ENCODE assay signal across 28 cellular contexts in genomic region chrX:52867610-52868348, GRCh38. TPM values are rescaled to one million over a fixed set of nuclear protein-coding genes. Genes with fewer than 3 reads are reported as not detected.
DNase-seq lines count a peak whose midpoint lies in the region; ATAC-seq, FAIRE-seq and TF ChIP-seq lines count a peak whose summit lies in the region.
"Had no signal": no experiment of that assay in that cellular context is flagged by ENCODE, and none has a peak within 500 bp of the region (broad histone marks: within the 10 kb centered on the region; RNA-seq: fewer than 3 reads in every experiment).

Gene XAGE3, minus strand, starts transcription at chrX:52868083. Its CDS starts 950 bp downstream, at chrX:52867133.

- in situ Hi-C loops in K562 (cut with MboI), result no loop called here

- intact Hi-C loops in K562 (cut with micrococcal nuclease) (no loop called here), testis (cut with DNase I; ENCODE audit: low total_unique reads) (no loop called here)

- no peak within 1 kb of the TSS for H3K4me2 ChIP-seq in K562 (ENCODE audit: insufficient read depth, low read length)
- H3K4me2 ChIP-seq: BLaER1 had no signal

- H3K27me3 ChIP-seq in K562 (ENCODE audit: control insufficient read depth in 2 of 2, insufficient read depth in 2 of 2, low read length in 2 of 2), result peaks cover 0 to 7% of the 10 kb centered on the region in 2 experiments; a peak in 2 of 5 replicates
- peaks cover 5% of the 10 kb centered on the region for H3K27me3 ChIP-seq in lung (ENCODE audit: control insufficient read depth, insufficient read depth)
- no peaks in the 10 kb centered on the region for H3K27me3 ChIP-seq in testis
- H3K27me3 ChIP-seq in small intestine (ENCODE audit: control insufficient read depth in 2 of 2, insufficient read depth in 2 of 2, low read length in 2 of 2), result no peaks in the 10 kb centered on the region
- H3K27me3 ChIP-seq: BE2C had no signal

- FAIRE-seq in K562 (lab: Jason Lieb, UNC), result no peak
- FAIRE-seq in small intestine (lab: Jason Lieb, UNC), result no peak
- FAIRE-seq: A204.1, D721Med, GM12891, GM19239 had no signal

- TF ChIP-seq POLR2A in K562 (conservative IDR thresholded peaks at IDR 0.05) (no peak), testis (IDR thresholded peaks at IDR 0.05) (no peak)

- no peak within 1 kb of the TSS for H2AFZ ChIP-seq in K562 (ENCODE audit: low read depth, low read length)

- TF ChIP-seq EP300 in K562 (IDR thresholded peaks at IDR 0.05; ENCODE audit: low read length), result no peak

- H3K4me1 ChIP-seq in K562 (replicated peaks in 1 of 2; ENCODE audit: control insufficient read depth in 2 of 2, insufficient read depth in 2 of 2, low read length in 2 of 2), result no peaks in the 10 kb centered on the region
- peaks cover 0 to 1% of the 10 kb centered on the region in 2 donors for H3K4me1 ChIP-seq in lung (ENCODE audit: control insufficient read depth in 2 of 2, insufficient read depth in 2 of 2, low read length in 2 of 2)
- no peaks in the 10 kb centered on the region for H3K4me1 ChIP-seq in testis
- H3K4me1 ChIP-seq in small intestine (ENCODE audit: control insufficient read depth in 2 of 2, insufficient read depth in 1 of 2, low read depth in 1 of 2, low read length in 1 of 2), result no peaks in the 10 kb centered on the region
- H3K4me1 ChIP-seq: BE2C, BLaER1 had no signal

- H3K36me3 ChIP-seq in K562 (ENCODE audit: control insufficient read depth, insufficient read depth, low read length) (no peaks in the 10 kb centered on the region), lung (ENCODE audit: control insufficient read depth in 2 of 2, insufficient read depth in 2 of 2, low read length in 2 of 2) (no peaks in the 10 kb centered on the region), testis (ENCODE audit: low read depth, missing control alignments) (no peaks in the 10 kb centered on the region), small intestine (ENCODE audit: control insufficient read depth in 2 of 2, insufficient read depth in 2 of 2, low read length in 2 of 2) (no peaks in the 10 kb centered on the region)
- H3K36me3 ChIP-seq: BE2C, BLaER1 had no signal

- H3K27ac ChIP-seq in K562 (ENCODE audit: extremely low read depth, low read depth, low read length) (no peak within 1 kb of the TSS), lung (ENCODE audit: low read depth in 1 of 2, low read length in 1 of 2) (no peak within 1 kb of the TSS), testis (no peak within 1 kb of the TSS), small intestine (ENCODE audit: low read depth in 1 of 2, low read length in 1 of 2) (no peak within 1 kb of the TSS)
- H3K27ac ChIP-seq: BLaER1 had no signal

- no peaks in the 10 kb centered on the region for H3K79me2 ChIP-seq in K562 (ENCODE audit: control insufficient read depth, insufficient read depth, low read length)

- H3K9me3 ChIP-seq in K562 (replicated peaks; ENCODE audit: control insufficient read depth, insufficient read depth, low read depth, low read length), result no peaks in the 10 kb centered on the region
- H3K9me3 ChIP-seq in lung (ENCODE audit: control insufficient read depth in 2 of 2, insufficient read depth in 1 of 2, low read length in 1 of 2), result no peaks in the 10 kb centered on the region
- H3K9me3 ChIP-seq in testis, result no peaks in the 10 kb centered on the region
- no peaks in the 10 kb centered on the region for H3K9me3 ChIP-seq in small intestine (ENCODE audit: control insufficient read depth, low read depth)
- H3K9me3 ChIP-seq: BE2C, BLaER1 had no signal

- no peaks in the 10 kb centered on the region for H4K20me1 ChIP-seq in K562 (replicated peaks; ENCODE audit: control insufficient read depth, insufficient read depth, low read length)

- DNase-seq in ELF-1 (ENCODE audit: low read depth, low spot score) (peak; percentile 5), K562 (ENCODE audit: extremely low read depth in 1 of 4, low spot score in 3 of 4) (no peak), lung (ENCODE audit: low spot score) (no peak), testis (peak; percentile 19), small intestine (no peak), GM03348 (ENCODE audit: low spot score) (no peak), hepatic stellate cell (ENCODE audit: low spot score) (no peak), HuH-7 (ENCODE audit: low spot score) (no peak)
- DNase-seq: 8988T; ACHN; BE2C; C1 segment of cervical spinal cord; Calu3; CD4-positive, alpha-beta memory T cell; CD4-positive, CD25-positive, alpha-beta regulatory T cell; CD8-positive, alpha-beta memory T cell; COR-L47; DMS79 treated with DMSO at 0.1 percent for 48 hours; GDM1 had no signal

- H3K9ac ChIP-seq in K562 (ENCODE audit: insufficient read depth in 1 of 2, low read depth in 2 of 2, low read length in 2 of 2), result no peak within 1 kb of the TSS
- H3K9ac ChIP-seq: BLaER1 had no signal

- CTCF ChIA-PET in K562 (lab: Yijun Ruan, JAX; ENCODE audit: low intra/inter-chr PET ratio), result no interaction called here

- WGBS in K562 (ENCODE audit: insufficient coverage, low coverage, missing lambda C conversion rate), result 17% methylated on average over 27 of the region's 35 CpGs
- 82 to 91% methylated on average over 33 to 35 of the region's 35 CpGs for WGBS in lung, 2 donors
- 66 to 75% methylated on average over 19 to 32 of the region's 35 CpGs for WGBS in testis, 2 donors
- 89 to 95% (median 91%) methylated on average over 30 to 35 of the region's 35 CpGs for WGBS in small intestine, 3 donors

- BruUV-seq in K562 (replicated peaks; lab: Mats Ljungman, UMichigan), result no TSS peak

- TF ChIP-seq CTCF in K562 (IDR thresholded peaks at IDR 0.05 in 2 of 3, conservative IDR thresholded peaks at IDR 0.05 in 1 of 3; ENCODE audit: insufficient read depth in 2 of 3, low read depth in 1 of 3, low read length in 3 of 3), result no peak
- TF ChIP-seq CTCF in lung (IDR thresholded peaks at IDR 0.05; ENCODE audit: control extremely low read depth, extremely low read depth), result no peak
- TF ChIP-seq CTCF in testis (IDR thresholded peaks at IDR 0.05), result no peak

- POLR2A ChIA-PET in K562 (lab: Yijun Ruan, JAX), result no interaction called here

- H3K4me3 ChIP-seq in K562, result no peak within 1 kb of the TSS
- H3K4me3 ChIP-seq in lung, result no peak within 1 kb of the TSS
- no peak within 1 kb of the TSS for H3K4me3 ChIP-seq in testis
- no peak within 1 kb of the TSS for H3K4me3 ChIP-seq in small intestine (ENCODE audit: low read depth in 1 of 2, low read length in 2 of 2)
- H3K4me3 ChIP-seq: BLaER1 had no signal

- H3K9me1 ChIP-seq in K562 (ENCODE audit: control insufficient read depth, insufficient read depth, low read length), result no peaks in the 10 kb centered on the region

- ATAC-seq in K562 (no peak), lung (ENCODE audit: insufficient read depth, low FRiP score) (peak; percentile 6)

- no peak for TF ChIP-seq RAD21 in K562 (CRISPR knock-in tag; conservative IDR thresholded peaks at IDR 0.05 in 1 of 2, IDR thresholded peaks at IDR 0.05 in 1 of 2)

TF ChIP-seq in K562, 482 proteins besides CTCF, POLR2A, EP300 and RAD21:
- TF ChIP-seq FOXJ3 (CRISPR knock-in tag; IDR thresholded peaks at IDR 0.05), result no peak
- TF ChIP-seq NRF1 (conservative IDR thresholded peaks at IDR 0.05 in 1 of 2, IDR thresholded peaks at IDR 0.05 in 1 of 2), result peak; percentile 48 to 52; a peak in 3 of 4 replicates
TF ChIP-seq in K562: peak in this region for 1.

RNA-seq across cellular contexts. Expression of gene XAGE3, which starts in this region (rescaled TPM):
- total RNA-seq in K562 (2011; cell fraction: chromatin; rRNA removed; ENCODE audit: low replicate concordance), result not detected in 2 replicates
- not detected in 2 replicates for total RNA-seq in K562 (2011; cell fraction: nucleolus; rRNA removed)
- not detected in 2 replicates for total RNA-seq in K562 (2011; cell fraction: nucleoplasm; rRNA removed)
- total RNA-seq in K562 (2014; rRNA removed) (not detected in 2 replicates), K562 (2014; rRNA removed; fragmentation: Illumina TruSeq; extraction: Trizol) (not detected in 2 replicates), K562 (2015; rRNA removed; fragmentation: Illumina TruSeq; extraction: Trizol) (not detected in 2 replicates), K562 (2021) (not detected in 2 replicates), lung (not detected), testis (under 1 TPM in 1 of 2 donors, not detected in 1; 0.99 TPM)
- polyA plus RNA-seq in K562 (2011; rRNA removed) (not detected in 2 replicates), K562 (2014; fragmentation: Illumina TruSeq; extraction: Trizol) (not detected in 2 replicates), K562 (2014; fragmentation: Nextera tagmentation; extraction: Ambion mirVana) (under 1 TPM; 0.15 to 0.21 TPM), K562 (2014; rRNA removed) (not detected in 2 replicates), lung (under 1 TPM in 1 of 2 donors, not detected in 1; 0.14 TPM), testis (ENCODE audit: insufficient read depth, low read depth, low replicate concordance) (2.3 TPM), small intestine (not detected)
- not detected in 2 replicates for polyA plus RNA-seq in K562 (2011; cell fraction: cytosol; rRNA removed)
- polyA plus RNA-seq in K562 (2011; cell fraction: nucleus; rRNA removed), result not detected in 2 replicates
- polyA plus RNA-seq in K562 (2012), result 0.39 TPM in 1 of 2 replicates, not detected in the other
- not detected in 2 replicates for polyA minus RNA-seq in K562 (2011; rRNA and poly(A)+ RNA removed)
- polyA minus RNA-seq in K562 (2011; cell fraction: cytosol; rRNA and poly(A)+ RNA removed), result not detected in 2 replicates
- not detected in 2 replicates for polyA minus RNA-seq in K562 (2011; cell fraction: nucleus; rRNA and poly(A)+ RNA removed)
- total RNA-seq: A673; Calu3; CD4-positive, alpha-beta memory T cell; CD4-positive, CD25-positive, alpha-beta regulatory T cell; CD8-positive, alpha-beta memory T cell; G401 had no signal
- polyA plus RNA-seq: AG04450; CD14-positive monocyte; CD4-positive, alpha-beta memory T cell; CD4-positive, CD25-positive, alpha-beta regulatory T cell; CD8-positive, alpha-beta memory T cell had no signal

Comparison
In these comparisons a context has a peak if more than half of its experiments do, and no peak if none do; other contexts are left out.
1. Peak in ATAC-seq in lung; RNA of the gene not detected or under 1 TPM.
2. DNase-seq: peak in ELF-1 (single experiment) and testis (single experiment); none in K562 (0 of 4), lung (single experiment), small intestine (single experiment), GM03348 (single experiment), hepatic stellate cell (single experiment) and HuH-7 (single experiment).